Comparison of ENCODE assay signal across 1 cellular context in the genomic region with DNA sequence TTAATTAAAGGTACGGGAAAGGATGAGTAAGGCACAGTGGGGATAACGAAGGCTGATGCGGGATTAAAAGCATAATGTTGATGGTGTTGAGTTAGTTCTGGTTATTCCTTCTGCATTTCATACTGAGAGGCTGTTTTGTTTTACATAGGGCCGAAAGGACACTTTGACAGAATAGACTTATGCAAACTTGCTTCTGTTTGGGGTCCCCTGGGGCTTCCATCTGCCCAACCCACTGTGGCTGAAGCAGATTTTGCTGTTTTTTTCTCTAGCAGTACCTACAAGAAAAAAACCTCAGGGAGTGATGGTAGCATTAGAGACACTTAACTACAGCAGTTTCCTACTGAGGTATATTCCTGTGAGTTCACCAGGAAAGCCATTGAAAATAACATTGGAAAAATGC.
TF ChIP-seq lines count a peak whose summit lies in the region.

No MANE protein-coding gene starts in this region.

TF ChIP-seq in GM23338, 12 proteins besides CTCF, POLR2A, EP300 and RAD21 (continued from another document):
- TF ChIP-seq, protein P1, sequence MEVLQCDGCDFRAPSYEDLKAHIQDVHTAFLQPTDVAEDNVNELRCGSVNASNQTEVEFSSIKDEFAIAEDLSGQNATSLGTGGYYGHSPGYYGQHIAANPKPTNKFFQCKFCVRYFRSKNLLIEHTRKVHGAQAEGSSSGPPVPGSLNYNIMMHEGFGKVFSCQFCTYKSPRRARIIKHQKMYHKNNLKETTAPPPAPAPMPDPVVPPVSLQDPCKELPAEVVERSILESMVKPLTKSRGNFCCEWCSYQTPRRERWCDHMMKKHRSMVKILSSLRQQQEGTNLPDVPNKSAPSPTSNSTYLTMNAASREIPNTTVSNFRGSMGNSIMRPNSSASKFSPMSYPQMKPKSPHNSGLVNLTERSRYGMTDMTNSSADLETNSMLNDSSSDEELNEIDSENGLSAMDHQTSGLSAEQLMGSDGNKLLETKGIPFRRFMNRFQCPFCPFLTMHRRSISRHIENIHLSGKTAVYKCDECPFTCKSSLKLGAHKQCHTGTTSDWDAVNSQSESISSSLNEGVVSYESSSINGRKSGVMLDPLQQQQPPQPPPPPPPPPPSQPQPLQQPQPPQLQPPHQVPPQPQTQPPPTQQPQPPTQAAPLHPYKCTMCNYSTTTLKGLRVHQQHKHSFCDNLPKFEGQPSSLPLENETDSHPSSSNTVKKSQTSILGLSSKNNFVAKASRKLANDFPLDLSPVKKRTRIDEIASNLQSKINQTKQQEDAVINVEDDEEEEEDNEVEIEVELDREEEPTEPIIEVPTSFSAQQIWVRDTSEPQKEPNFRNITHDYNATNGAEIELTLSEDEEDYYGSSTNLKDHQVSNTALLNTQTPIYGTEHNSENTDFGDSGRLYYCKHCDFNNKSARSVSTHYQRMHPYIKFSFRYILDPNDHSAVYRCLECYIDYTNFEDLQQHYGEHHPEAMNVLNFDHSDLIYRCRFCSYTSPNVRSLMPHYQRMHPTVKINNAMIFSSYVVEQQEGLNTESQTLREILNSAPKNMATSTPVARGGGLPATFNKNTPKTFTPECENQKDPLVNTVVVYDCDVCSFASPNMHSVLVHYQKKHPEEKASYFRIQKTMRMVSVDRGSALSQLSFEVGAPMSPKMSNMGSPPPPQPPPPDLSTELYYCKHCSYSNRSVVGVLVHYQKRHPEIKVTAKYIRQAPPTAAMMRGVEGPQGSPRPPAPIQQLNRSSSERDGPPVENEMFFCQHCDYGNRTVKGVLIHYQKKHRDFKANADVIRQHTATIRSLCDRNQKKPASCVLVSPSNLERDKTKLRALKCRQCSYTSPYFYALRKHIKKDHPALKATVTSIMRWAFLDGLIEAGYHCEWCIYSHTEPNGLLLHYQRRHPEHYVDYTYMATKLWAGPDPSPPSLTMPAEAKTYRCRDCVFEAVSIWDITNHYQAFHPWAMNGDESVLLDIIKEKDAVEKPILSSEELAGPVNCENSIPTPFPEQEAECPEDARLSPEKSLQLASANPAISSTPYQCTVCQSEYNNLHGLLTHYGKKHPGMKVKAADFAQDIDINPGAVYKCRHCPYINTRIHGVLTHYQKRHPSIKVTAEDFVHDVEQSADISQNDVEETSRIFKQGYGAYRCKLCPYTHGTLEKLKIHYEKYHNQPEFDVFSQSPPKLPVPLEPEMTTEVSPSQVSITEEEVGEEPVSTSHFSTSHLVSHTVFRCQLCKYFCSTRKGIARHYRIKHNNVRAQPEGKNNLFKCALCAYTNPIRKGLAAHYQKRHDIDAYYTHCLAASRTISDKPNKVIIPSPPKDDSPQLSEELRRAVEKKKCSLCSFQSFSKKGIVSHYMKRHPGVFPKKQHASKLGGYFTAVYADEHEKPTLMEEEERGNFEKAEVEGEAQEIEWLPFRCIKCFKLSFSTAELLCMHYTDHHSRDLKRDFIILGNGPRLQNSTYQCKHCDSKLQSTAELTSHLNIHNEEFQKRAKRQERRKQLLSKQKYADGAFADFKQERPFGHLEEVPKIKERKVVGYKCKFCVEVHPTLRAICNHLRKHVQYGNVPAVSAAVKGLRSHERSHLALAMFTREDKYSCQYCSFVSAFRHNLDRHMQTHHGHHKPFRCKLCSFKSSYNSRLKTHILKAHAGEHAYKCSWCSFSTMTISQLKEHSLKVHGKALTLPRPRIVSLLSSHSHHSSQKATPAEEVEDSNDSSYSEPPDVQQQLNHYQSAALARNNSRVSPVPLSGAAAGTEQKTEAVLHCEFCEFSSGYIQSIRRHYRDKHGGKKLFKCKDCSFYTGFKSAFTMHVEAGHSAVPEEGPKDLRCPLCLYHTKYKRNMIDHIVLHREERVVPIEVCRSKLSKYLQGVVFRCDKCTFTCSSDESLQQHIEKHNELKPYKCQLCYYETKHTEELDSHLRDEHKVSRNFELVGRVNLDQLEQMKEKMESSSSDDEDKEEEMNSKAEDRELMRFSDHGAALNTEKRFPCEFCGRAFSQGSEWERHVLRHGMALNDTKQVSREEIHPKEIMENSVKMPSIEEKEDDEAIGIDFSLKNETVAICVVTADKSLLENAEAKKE (CRISPR knock-in tag; IDR thresholded peaks at IDR 0.05), result no peak
- TF ChIP-seq STAT1 (IDR thresholded peaks at IDR 0.05; ENCODE audit: unreplicated experiment) (no peak), ZNF114 (CRISPR knock-in tag; IDR thresholded peaks at IDR 0.05) (no peak), JUNB (IDR thresholded peaks at IDR 0.05; ENCODE audit: unreplicated experiment) (no peak), CREB1 (CRISPR knock-in tag; IDR thresholded peaks at IDR 0.05; ENCODE audit: low read depth) (no peak), EZH2 (IDR thresholded peaks at IDR 0.05; ENCODE audit: low read depth, unreplicated experiment) (no peak)
